31 cellular contexts compared by ENCODE assay signal in genomic region chr1:30140566-30140965, GRCh38.
"Had no signal": no experiment of that assay in that cellular context is flagged by ENCODE, and none has a peak within 500 bp of the region (broad histone marks: within the 10 kb centered on the region; RNA-seq: fewer than 3 reads in every experiment).

No MANE protein-coding gene starts in this region.

- H3K27ac Mint-ChIP-seq: naive thymus-derived CD4-positive, alpha-beta T cell; natural killer cell treated with Interleukin-12 subunit alpha and Interleukin-12 subunit beta and Interleukin-15 and Interleukin-18, amount 100 ng/mL, for 72 hours; progenitor cell of endocrine pancreas; stimulated activated effector memory CD8-positive, alpha-beta T cell treated with anti-CD3 and anti-CD28 coated beads, Interleukin-12 subunit alpha, Interleukin-12 subunit beta, amount 100 ng/mL, for 72 hours; stimulated activated naive CD8-positive, alpha-beta T cell treated with anti-CD3 and anti-CD28 coated beads, Interleukin-15, Interleukin-2, amounts not matched to agents 100 ng/mL and 50 ng/mL, for 24 hours had no signal

- DNase-seq: heart right ventricle; kidney glomerular epithelial cell; left cardiac atrium; left lung; mesendoderm; midbrain; mucosa of descending colon; naive thymus-derived CD4-positive, alpha-beta T cell; nucleus accumbens; ovary; right lobe of liver; stimulated activated CD4-positive, alpha-beta T cell treated with anti-CD3 and anti-CD28 coated beads, Interleukin-12 subunit alpha, Interleukin-12 subunit beta, amount 100 ng/mL, for 4 hours; stimulated activated CD4-positive, alpha-beta T cell treated with anti-CD3 and anti-CD28 coated beads, Interleukin-15, amount 100 ng/mL, for 24 hours; stimulated activated CD4-positive, alpha-beta T cell treated with anti-CD3 and anti-CD28 coated beads, Interleukin-2, amount 100 ng/mL, for 24 hours; stimulated activated CD4-positive, alpha-beta T cell treated with anti-CD3 and anti-CD28 coated beads, Interleukin-4, amount 100 ng/mL, for 1 hour; stimulated activated naive CD4-positive, alpha-beta T cell; tibial artery; trophoblast cell had no signal

- H3K4me1 ChIP-seq: heart right ventricle, left lung, right atrium auricular region, right lobe of liver, suprapubic skin, tibial artery, upper lobe of right lung had no signal

- H3K36me3 ChIP-seq: heart right ventricle, left lung, ovary, right atrium auricular region, right lobe of liver, suprapubic skin, thoracic aorta, tibial artery, upper lobe of right lung had no signal

- FAIRE-seq: keratinocyte, urothelium cell line had no signal

- H3K9me3 Mint-ChIP-seq: natural killer cell treated with Interleukin-12 subunit alpha and Interleukin-12 subunit beta and Interleukin-15 and Interleukin-18, amount 100 ng/mL, for 72 hours; stimulated activated effector memory CD8-positive, alpha-beta T cell treated with anti-CD3 and anti-CD28 coated beads, Interleukin-12 subunit alpha, Interleukin-12 subunit beta, amount 100 ng/mL, for 72 hours; stimulated activated naive CD8-positive, alpha-beta T cell treated with anti-CD3 and anti-CD28 coated beads, Interleukin-15, Interleukin-2, amounts not matched to agents 100 ng/mL and 50 ng/mL, for 24 hours had no signal

- ATAC-seq: heart right ventricle; left cardiac atrium; left lung; mucosa of descending colon; naive thymus-derived CD4-positive, alpha-beta T cell; natural killer cell treated with Interleukin-12 subunit alpha and Interleukin-12 subunit beta and Interleukin-15 and Interleukin-18, amount 100 ng/mL, for 72 hours; stimulated activated effector memory CD8-positive, alpha-beta T cell treated with anti-CD3 and anti-CD28 coated beads, Interleukin-12 subunit alpha, Interleukin-12 subunit beta, amount 100 ng/mL, for 72 hours; upper lobe of right lung had no signal

- H3K4me1 Mint-ChIP-seq: naive thymus-derived CD4-positive, alpha-beta T cell had no signal

- H3K79me2 ChIP-seq: hepatocyte had no signal

- H3K4me2 ChIP-seq: hepatocyte had no signal

- H2AFZ ChIP-seq: hepatocyte had no signal

- H3K27me3 ChIP-seq: ovary, right atrium auricular region, right lobe of liver had no signal

- H3K27ac ChIP-seq: heart right ventricle, hepatocyte, left lung, ovary, right atrium auricular region, right lobe of liver, skin epidermis, suprapubic skin, thoracic aorta, tibial artery, upper lobe of right lung had no signal

- H3K4me3 Mint-ChIP-seq: naive thymus-derived CD4-positive, alpha-beta T cell; natural killer cell treated with Interleukin-12 subunit alpha and Interleukin-12 subunit beta and Interleukin-15 and Interleukin-18, amount 100 ng/mL, for 72 hours; stimulated activated effector memory CD8-positive, alpha-beta T cell treated with anti-CD3 and anti-CD28 coated beads, Interleukin-12 subunit alpha, Interleukin-12 subunit beta, amount 100 ng/mL, for 72 hours; stimulated activated naive CD8-positive, alpha-beta T cell treated with anti-CD3 and anti-CD28 coated beads, Interleukin-15, Interleukin-2, amounts not matched to agents 100 ng/mL and 50 ng/mL, for 24 hours had no signal

- H3K9me3 ChIP-seq: heart right ventricle, mucosa of descending colon, ovary, right atrium auricular region, right lobe of liver, suprapubic skin, thoracic aorta, tibial artery, upper lobe of right lung had no signal

- H3K4me3 ChIP-seq: heart right ventricle, hepatocyte, left lung, lung, mucosa of descending colon, ovary, right atrium auricular region, right lobe of liver, skin epidermis, suprapubic skin, thoracic aorta, tibial artery, upper lobe of right lung had no signal

- H3K36me3 Mint-ChIP-seq: naive thymus-derived CD4-positive, alpha-beta T cell; natural killer cell treated with Interleukin-12 subunit alpha and Interleukin-12 subunit beta and Interleukin-15 and Interleukin-18, amount 100 ng/mL, for 72 hours; stimulated activated effector memory CD8-positive, alpha-beta T cell treated with anti-CD3 and anti-CD28 coated beads, Interleukin-12 subunit alpha, Interleukin-12 subunit beta, amount 100 ng/mL, for 72 hours had no signal
